In the genomic region with DNA sequence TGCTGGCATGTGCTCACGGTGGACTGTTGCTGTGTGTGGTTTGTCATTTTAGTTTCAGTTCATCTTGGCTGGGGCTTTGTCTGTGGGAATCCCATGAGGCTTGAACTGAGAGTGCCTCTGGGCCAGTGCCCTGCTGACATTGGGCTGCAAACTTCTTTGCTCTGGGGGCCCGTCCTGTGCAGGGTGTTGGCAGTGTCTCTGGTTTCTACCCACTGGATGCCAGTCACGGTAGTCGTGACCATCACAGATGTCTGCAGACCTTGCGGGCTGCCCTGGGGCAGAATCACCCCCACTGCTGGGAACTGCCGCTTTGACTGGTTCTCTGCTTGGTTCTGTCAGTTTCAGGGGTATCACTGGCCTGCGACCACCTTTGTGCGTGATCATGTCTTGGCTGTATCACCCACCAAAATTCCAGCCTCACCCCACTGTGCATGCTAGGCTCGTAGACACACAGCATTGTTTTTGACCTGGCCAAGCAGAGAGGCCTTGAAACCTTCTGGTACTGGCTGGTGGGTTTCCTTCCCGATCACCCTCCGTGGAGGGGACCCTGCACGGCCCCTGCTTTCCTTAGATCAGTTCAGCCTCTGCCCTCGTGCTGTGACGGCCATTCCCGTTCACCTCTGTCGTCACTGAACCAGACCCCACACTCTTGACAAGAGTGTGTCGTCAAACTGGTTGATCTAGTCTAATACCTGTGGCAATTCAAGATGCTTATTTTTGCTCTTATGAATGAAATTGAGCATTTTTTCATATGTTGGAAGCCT, we compare ENCODE assay signal across 9 cellular contexts. TPM values are rescaled to one million over a fixed set of nuclear protein-coding genes. Genes with fewer than 3 reads are reported as not detected.
DNase-seq lines count a peak whose midpoint lies in the region; ATAC-seq and TF ChIP-seq lines count a peak whose summit lies in the region.
"Had no signal": no experiment of that assay in that cellular context is flagged by ENCODE, and none has a peak within 500 bp of the region (broad histone marks: within the 10 kb centered on the region; RNA-seq: fewer than 3 reads in every experiment).

No MANE protein-coding gene starts in this region.

- TF ChIP-seq CTCF in lung (IDR thresholded peaks at IDR 0.05; ENCODE audit: control extremely low read depth, extremely low read depth): no peak

- H3K4me1 ChIP-seq in lung (ENCODE audit: control insufficient read depth in 2 of 2, insufficient read depth in 2 of 2, low read length in 2 of 2): peaks cover 0 to 4% of the 10 kb centered on the region in 2 donors

- H3K27me3 Mint-ChIP-seq in stimulated activated naive CD8-positive, alpha-beta T cell treated with anti-CD3 and anti-CD28 coated beads, Interleukin-15, amount 100 ng/mL, for 72 hours: peaks cover 22% of the 10 kb centered on the region

- no peak overlapping the region for H3K27ac ChIP-seq in lung (ENCODE audit: low read depth in 1 of 2, low read length in 1 of 2)

- H3K27ac Mint-ChIP-seq in stimulated activated naive CD8-positive, alpha-beta T cell treated with anti-CD3 and anti-CD28 coated beads, Interleukin-15, amount 100 ng/mL, for 72 hours: no peak overlapping the region

- H3K9me3 ChIP-seq in lung (ENCODE audit: control insufficient read depth in 2 of 2, insufficient read depth in 1 of 2, low read length in 1 of 2): peaks cover 0 to 2% of the 10 kb centered on the region in 2 donors

- no peak for DNase-seq in lung (ENCODE audit: low spot score)
- no peak for DNase-seq in NCI-H2081 (lab: John Stamatoyannopoulos, UW)
- no peak for DNase-seq in activated T-cell treated with anti-CD3 and anti-CD28 coated beads, Interleukin-2, amount 50 U/mL, for 1 hour
- DNase-seq in stimulated activated naive CD8-positive, alpha-beta T cell treated with anti-CD3 and anti-CD28 coated beads, Interleukin-15, amount 100 ng/mL, for 72 hours: no peak
- DNase-seq: kidney glomerular epithelial cell had no signal

- no peak overlapping the region for H3K4me3 ChIP-seq in lung

- H3K4me1 Mint-ChIP-seq in stimulated activated naive CD8-positive, alpha-beta T cell treated with anti-CD3 and anti-CD28 coated beads, Interleukin-15, amount 100 ng/mL, for 72 hours: peaks cover 8% of the 10 kb centered on the region

- WGBS in lung, 2 donors: 66 to 85% methylated on average over 17 of the region's 17 CpGs

- H3K27me3 ChIP-seq in lung (ENCODE audit: control insufficient read depth, insufficient read depth): no peaks in the 10 kb centered on the region

- H3K36me3 ChIP-seq in lung (ENCODE audit: control insufficient read depth in 2 of 2, insufficient read depth in 2 of 2, low read length in 2 of 2): no peaks in the 10 kb centered on the region

- no peak overlapping the region for H3K4me3 Mint-ChIP-seq in stimulated activated naive CD8-positive, alpha-beta T cell treated with anti-CD3 and anti-CD28 coated beads, Interleukin-15, amount 100 ng/mL, for 72 hours

- no peaks in the 10 kb centered on the region for H3K9me3 Mint-ChIP-seq in stimulated activated naive CD8-positive, alpha-beta T cell treated with anti-CD3 and anti-CD28 coated beads, Interleukin-15, amount 100 ng/mL, for 72 hours

- ATAC-seq in GM18498 (IDR thresholded peaks at IDR 0.05; ENCODE audit: unreplicated experiment) (peak; percentile 71), GM21390 (IDR thresholded peaks at IDR 0.05; ENCODE audit: unreplicated experiment) (peak; percentile 75), HG03469 (IDR thresholded peaks at IDR 0.05; ENCODE audit: unreplicated experiment) (peak; percentile 86), lung (ENCODE audit: insufficient read depth, low FRiP score) (peak; percentile 50), GM19324 (IDR thresholded peaks at IDR 0.05; ENCODE audit: low FRiP score, unreplicated experiment) (no peak)
- ATAC-seq in stimulated activated naive CD8-positive, alpha-beta T cell treated with anti-CD3 and anti-CD28 coated beads, Interleukin-15, amount 100 ng/mL, for 72 hours: no peak

RNA-seq across cellular contexts. Expression of a gene that starts 57.6 kb away (rescaled TPM):
- 1 to 10 TPM in 1 of 2 donors, under 1 TPM in 1; 0.80 to 1.7 TPM for total RNA-seq in lung
- 1 to 10 TPM in 1 of 2 donors, under 1 TPM in 1; 0.16 to 1.8 TPM for polyA plus RNA-seq in lung

Comparison
In these comparisons a context has a peak if more than half of its experiments do, and no peak if none do; other contexts are left out.
1. ATAC-seq: peak in GM18498 (single experiment), GM21390 (single experiment), HG03469 (single experiment) and lung (single experiment); none in GM19324 (single experiment) and stimulated activated naive CD8-positive, alpha-beta T cell treated with anti-CD3 and anti-CD28 coated beads, Interleukin-15, amount 100 ng/mL, for 72 hours (single experiment).